In genomic region chr3:139540686-139541085, GRCh38 we compare ENCODE assay signal across 13 cellular contexts. TPM values are rescaled to one million over a fixed set of nuclear protein-coding genes. Genes with fewer than 3 reads are reported as not detected.
DNase-seq lines count a peak whose midpoint lies in the region; ATAC-seq and TF ChIP-seq lines count a peak whose summit lies in the region.
"Had no signal": no experiment of that assay in that cellular context is flagged by ENCODE, and none has a peak within 500 bp of the region (broad histone marks: within the 10 kb centered on the region; RNA-seq: fewer than 3 reads in every experiment).

No MANE protein-coding gene starts in this region.

- intact Hi-C loops in CD4-positive, alpha-beta memory T cell (cut with micrococcal nuclease), result no loop called here

- H3K4me2 ChIP-seq in GM23338 (peak overlapping the region; percentile 89), KMS-11 (peak overlapping the region; percentile 29), neural cell (ENCODE audit: low read length) (peak overlapping the region; percentile 55)

- H3K9ac ChIP-seq in KMS-11 (0 out of 2 replicates have a peak overlapping the region, but pooled peaks have one; percentile 8), neural cell (ENCODE audit: low read length) (no peak overlapping the region)

- H3K27ac ChIP-seq in GM23338 (ENCODE audit: low read depth) (no peak overlapping the region), KMS-11 (peak overlapping the region; percentile 60), brain microvascular endothelial cell (no peak overlapping the region), neural cell (ENCODE audit: low read length) (peak overlapping the region; percentile 6)
- H3K27ac ChIP-seq in CD4-positive, alpha-beta memory T cell (ENCODE audit: low read depth, low read length), result no peak overlapping the region

- H3K4me3 ChIP-seq in GM23338, result peak overlapping the region; percentile 69
- no peak overlapping the region for H3K4me3 ChIP-seq in KMS-11 (IDR thresholded peaks at IDR 0.05; ENCODE audit: insufficient read depth, low read depth, low read length)
- peak overlapping the region; percentile 77 for H3K4me3 ChIP-seq in brain microvascular endothelial cell (ENCODE audit: low read depth, low read length)
- H3K4me3 ChIP-seq in neural cell (ENCODE audit: low read length), result peak overlapping the region; percentile 77
- H3K4me3 ChIP-seq in CD4-positive, alpha-beta memory T cell (ENCODE audit: low read length in 2 of 2), result no peak overlapping the region

- no peak for TF ChIP-seq EP300 in neural cell (conservative IDR thresholded peaks at IDR 0.05; ENCODE audit: poor library complexity, severe bottlenecking)

- POLR2A ChIA-PET in CD4-positive, alpha-beta memory T cell (lab: Charles Lee; ENCODE audit: partially characterized antibody), result no interaction called here

- H3K27me3 ChIP-seq in GM23338 (ENCODE audit: insufficient read depth) (peaks cover 39% of the 10 kb centered on the region), KMS-11 (ENCODE audit: insufficient read depth, low read depth) (no peaks in the 10 kb centered on the region), brain microvascular endothelial cell (replicated peaks) (no peaks in the 10 kb centered on the region), neural cell (ENCODE audit: insufficient read depth, low read depth, low read length) (peaks cover 8% of the 10 kb centered on the region)
- no peaks in the 10 kb centered on the region for H3K27me3 ChIP-seq in CD4-positive, alpha-beta memory T cell (ENCODE audit: insufficient read depth, low read length)

- peak overlapping the region; percentile 86 for H3K4me3 Mint-ChIP-seq in GM23338
- peak overlapping the region in 1 of 8 donors; percentile 57 for H3K4me3 Mint-ChIP-seq in CD4-positive, alpha-beta memory T cell

- ATAC-seq in GM23338, result no peak
- no peak for ATAC-seq in GM21529 (IDR thresholded peaks at IDR 0.05; ENCODE audit: unreplicated experiment)
- ATAC-seq: esophagus mucosa had no signal

- H3K79me2 ChIP-seq in GM23338 (replicated peaks; ENCODE audit: insufficient read depth) (no peaks in the 10 kb centered on the region), KMS-11 (ENCODE audit: insufficient read depth, low read depth) (no peaks in the 10 kb centered on the region), neural cell (replicated peaks; ENCODE audit: insufficient read depth, low read length) (peaks cover 10% of the 10 kb centered on the region)

- H3K27ac Mint-ChIP-seq in GM23338, result no peak overlapping the region
- H3K27ac Mint-ChIP-seq in CD4-positive, alpha-beta memory T cell, result no peak overlapping the region

- peaks cover 19% of the 10 kb centered on the region for H3K36me3 Mint-ChIP-seq in GM23338 (ENCODE audit: low read depth)
- H3K36me3 Mint-ChIP-seq in CD4-positive, alpha-beta memory T cell, result no peaks in the 10 kb centered on the region

- peaks cover 29% of the 10 kb centered on the region for H3K4me1 Mint-ChIP-seq in GM23338
- peaks cover 0 to 12% (median 4%) of the 10 kb centered on the region in 4 donors for H3K4me1 Mint-ChIP-seq in CD4-positive, alpha-beta memory T cell

- no peaks in the 10 kb centered on the region; the same call in 1 of the 2 replicates for H4K20me1 ChIP-seq in GM23338 (replicated peaks; ENCODE audit: insufficient read depth)
- no peaks in the 10 kb centered on the region for H4K20me1 ChIP-seq in KMS-11 (ENCODE audit: insufficient read depth)
- no peaks in the 10 kb centered on the region for H4K20me1 ChIP-seq in neural cell (ENCODE audit: insufficient read depth)

- H2AFZ ChIP-seq in GM23338 (peak overlapping the region; percentile 4; the same call in 1 of the 2 replicates), KMS-11 (ENCODE audit: low read depth) (peak overlapping the region; percentile 12; the same call in 1 of the 2 replicates), neural cell (ENCODE audit: low read depth, low read length) (no peak overlapping the region)

- no peaks in the 10 kb centered on the region; the same call in 1 of the 2 replicates for H3K36me3 ChIP-seq in GM23338 (ENCODE audit: insufficient read depth)
- no peaks in the 10 kb centered on the region for H3K36me3 ChIP-seq in KMS-11 (ENCODE audit: insufficient read depth)
- H3K36me3 ChIP-seq in brain microvascular endothelial cell (replicated peaks), result no peaks in the 10 kb centered on the region
- H3K36me3 ChIP-seq in neural cell (ENCODE audit: insufficient read depth, low read length), result no peaks in the 10 kb centered on the region
- H3K36me3 ChIP-seq in CD4-positive, alpha-beta memory T cell (ENCODE audit: insufficient read depth, low read length), result no peaks in the 10 kb centered on the region

- H3K9me2 ChIP-seq in GM23338 (ENCODE audit: insufficient read depth) (no peaks in the 10 kb centered on the region), neural cell (ENCODE audit: insufficient read depth, low read length) (no peaks in the 10 kb centered on the region)

- H3K9me3 ChIP-seq in neural cell (ENCODE audit: low read length), result no peaks in the 10 kb centered on the region
- no peaks in the 10 kb centered on the region for H3K9me3 ChIP-seq in CD4-positive, alpha-beta memory T cell (ENCODE audit: control insufficient read depth in 1 of 2, low read length in 2 of 2)

- in situ Hi-C loops in brain microvascular endothelial cell (cut with HindIII; ENCODE audit: low pct_ligation_motif_present, low sequenced_read_pairs), result no loop called here

- H3K9me3 Mint-ChIP-seq in GM23338, result no peaks in the 10 kb centered on the region; the same call in 2 of the 3 replicates
- no peaks in the 10 kb centered on the region for H3K9me3 Mint-ChIP-seq in CD4-positive, alpha-beta memory T cell

- no peak for DNase-seq in GM23338 (ENCODE audit: low spot score)
- DNase-seq in brain microvascular endothelial cell, result no peak
- DNase-seq in stimulated activated CD8-positive, alpha-beta memory T cell treated with anti-CD3 and anti-CD28 coated beads, Interleukin-4, amount 100 ng/mL, for 48 hours, result no peak
- no peak for DNase-seq in CD4-positive, alpha-beta memory T cell
- DNase-seq: activated CD4-positive, alpha-beta T cell treated with anti-CD3 and anti-CD28 coated beads for 48 hours; activated naive CD4-positive, alpha-beta T cell treated with anti-CD3 and anti-CD28 coated beads, Interleukin-2, amount 50 U/mL, for 16 hours; stimulated activated CD4-positive, alpha-beta T cell treated with anti-CD3 and anti-CD28 coated beads, Interleukin-4, amount 100 ng/mL, for 1 hour had no signal

- H3F3A ChIP-seq in GM23338 (replicated peaks; ENCODE audit: low read depth) (no peaks in the 10 kb centered on the region), neural cell (ENCODE audit: insufficient read depth, low read length, poor library complexity, severe bottlenecking) (no peaks in the 10 kb centered on the region)

- TF ChIP-seq CTCF in GM23338 (conservative IDR thresholded peaks at IDR 0.05; ENCODE audit: low read depth in 2 of 2) (no peak), KMS-11 (conservative IDR thresholded peaks at IDR 0.05; ENCODE audit: low read depth, low read length) (no peak), brain microvascular endothelial cell (IDR thresholded peaks at IDR 0.05; ENCODE audit: low read depth, low read length, missing control alignments) (no peak), neural cell (IDR thresholded peaks at IDR 0.05; ENCODE audit: poor library complexity, severe bottlenecking) (no peak)

- no peak for TF ChIP-seq RAD21 in neural cell (conservative IDR thresholded peaks at IDR 0.05)

- H3K4me1 ChIP-seq in GM23338 (ENCODE audit: insufficient read depth), result peaks cover 23% of the 10 kb centered on the region
- peaks cover 65% of the 10 kb centered on the region for H3K4me1 ChIP-seq in KMS-11 (ENCODE audit: low read depth, poor library complexity, severe bottlenecking)
- no peaks in the 10 kb centered on the region for H3K4me1 ChIP-seq in CD4-positive, alpha-beta memory T cell (ENCODE audit: insufficient read depth, low read length)

- H3K27me3 Mint-ChIP-seq in GM23338 (ENCODE audit: insufficient read depth, low read depth, poor library complexity), result peaks cover 18% of the 10 kb centered on the region
- H3K27me3 Mint-ChIP-seq in CD4-positive, alpha-beta memory T cell, result peaks cover 17 to 31% of the 10 kb centered on the region in 2 donors

- CTCF ChIA-PET in CD4-positive, alpha-beta memory T cell (lab: Charles Lee; ENCODE audit: partially characterized antibody), result no interaction called here

TF ChIP-seq in GM23338, 12 proteins besides CTCF, POLR2A, EP300 and RAD21 (continues in another document):
- no peak for TF ChIP-seq JUNB (IDR thresholded peaks at IDR 0.05; ENCODE audit: unreplicated experiment)

TF ChIP-seq in neural cell, 6 proteins besides CTCF, POLR2A, EP300 and RAD21:
- TF ChIP-seq TAF1 (IDR thresholded peaks at IDR 0.05; ENCODE audit: low read depth) (no peak), POLR2AphosphoS5 (IDR thresholded peaks at IDR 0.05) (no peak), EZH2 (IDR thresholded peaks at IDR 0.05; ENCODE audit: borderline replicate concordance, insufficient read depth, low read length, poor library complexity, severe bottlenecking) (no peak)

RNA-seq across cellular contexts. Expression of gene RBP1, which starts 1.1 kb away (rescaled TPM):
- 18.0 and 18.5 TPM in 2 replicates for total RNA-seq in GM23338 (2014; rRNA removed; shearing (Covaris generic))
- polyA plus RNA-seq in GM23338 (2016; fragmentation: Nextera tagmentation; extraction: Ambion mirVana), result 112 and 113 TPM in 2 replicates
- 30.0 and 47.5 TPM in 2 replicates for polyA plus RNA-seq in neural cell
- polyA minus RNA-seq in neural cell, result 16.8 and 17.8 TPM in 2 replicates
- not detected for total RNA-seq in CD4-positive, alpha-beta memory T cell
- not detected for polyA plus RNA-seq in CD4-positive, alpha-beta memory T cell
- total RNA-seq: HT1080, NCI-H460 had no signal

Comparison
In these comparisons a context has a peak if more than half of its experiments do, and no peak if none do; other contexts are left out.
1. H3K27ac ChIP-seq: peak in KMS-11 (single experiment) and neural cell (single experiment); none in GM23338 (single experiment), brain microvascular endothelial cell (single experiment) and CD4-positive, alpha-beta memory T cell (single experiment).
2. H3K4me2 ChIP-seq: peak in every context shown above with its lines; median percentile 89 in GM23338; 55 in neural cell; 29 in KMS-11.
3. H3K4me3 ChIP-seq: peak in GM23338 (single experiment), brain microvascular endothelial cell (single experiment) and neural cell (single experiment); none in KMS-11 (single experiment) and CD4-positive, alpha-beta memory T cell (0 of 2).
4. RNA of gene RBP1, which starts 1.1 kb away (polyA plus RNA-seq): 112 to 113 TPM in GM23338 and 30.0 to 47.5 TPM in neural cell; not detected in CD4-positive, alpha-beta memory T cell; every median in the first group is over 10 times any median in the second.